ENCODE assay signal across 8 cellular contexts in genomic region chrX:29478336-29479069, GRCh38.
DNase-seq lines count a peak whose midpoint lies in the region; ATAC-seq, FAIRE-seq and TF ChIP-seq lines count a peak whose summit lies in the region.

No MANE protein-coding gene starts in this region.

- peak; percentile 87 for FAIRE-seq in endothelial cell of umbilical vein (lab: Jason Lieb, UNC)

- CTCF ChIA-PET in endothelial cell of umbilical vein (lab: Charles Lee) = interaction anchor here (0.5 to 2.0 kb wide), 22 partner anchors 8 to 1997 kb away, joined by 3 to 13 read pairs (median 3); no protein-coding TSS in a partner anchor

- H3K36me3 ChIP-seq in endothelial cell of umbilical vein (ENCODE audit: control insufficient read depth in 2 of 2, extremely low read depth in 1 of 2, insufficient read depth in 2 of 2, low read length in 2 of 2) = no peaks in the 10 kb centered on the region
- no peaks in the 10 kb centered on the region for H3K36me3 ChIP-seq in sigmoid colon

- H3K27me3 ChIP-seq in endothelial cell of umbilical vein (ENCODE audit: control insufficient read depth in 2 of 2, insufficient read depth in 2 of 2, low read length in 2 of 2) (no peaks in the 10 kb centered on the region), sigmoid colon (no peaks in the 10 kb centered on the region)

- ATAC-seq in GM19043 (IDR thresholded peaks at IDR 0.05; ENCODE audit: low read depth, unreplicated experiment) (peak; percentile 84), HG03039 (IDR thresholded peaks at IDR 0.05; ENCODE audit: unreplicated experiment) (peak; percentile 89)

- TF ChIP-seq CTCF in endothelial cell of umbilical vein (IDR thresholded peaks at IDR 0.05; ENCODE audit: extremely low read depth in 1 of 2, insufficient read depth in 1 of 2, low read depth in 1 of 2, low read length in 2 of 2) = peak; percentile 35 to 56
- peak in 1 of 4 experiments; percentile 41 for TF ChIP-seq CTCF in sigmoid colon (IDR thresholded peaks at IDR 0.05)

- H3K9me1 ChIP-seq in endothelial cell of umbilical vein (replicated peaks; ENCODE audit: control insufficient read depth, extremely low read depth, insufficient read depth, low read length) = no peaks in the 10 kb centered on the region

- DNase-seq in DMS153 (lab: John Stamatoyannopoulos, UW) (peak; percentile 1), NCI-H748 (lab: John Stamatoyannopoulos, UW; ENCODE audit: unreplicated experiment) (peak; percentile 75), endothelial cell of umbilical vein (ENCODE audit: low read depth, low spot score) (peak; percentile 24), retina (peak; percentile 6), sigmoid colon (no peak)
- no peak for DNase-seq in stimulated activated CD4-positive, alpha-beta T cell treated with anti-CD3 and anti-CD28 coated beads, Interleukin-4, amount 100 ng/mL, for 1 hour

- TF ChIP-seq POLR2A in endothelial cell of umbilical vein (IDR thresholded peaks at IDR 0.05; ENCODE audit: low read depth, low read length) = no peak
- TF ChIP-seq POLR2A in sigmoid colon (IDR thresholded peaks at IDR 0.05) = no peak

- H2AFZ ChIP-seq in endothelial cell of umbilical vein (ENCODE audit: low read depth, low read length) = peak overlapping the region; percentile 76

- dilution Hi-C loops in endothelial cell of umbilical vein (cut with MboI; ENCODE audit: extremely low pct_ligation_motif_present, low sequenced_read_pairs) = no loop called here

- POLR2A ChIA-PET in endothelial cell of umbilical vein (lab: Charles Lee) = no interaction called here

- intact Hi-C loops in endothelial cell of umbilical vein (cut with micrococcal nuclease) = loop anchor here (5.0 to 10.0 kb wide), 2 partner anchors 244 to 891 kb away; partner anchors contain the start of gene IL1RAPL1
- intact Hi-C loops in sigmoid colon (cut with DNase I) = no loop called here

- no peak overlapping the region for H3K9ac ChIP-seq in endothelial cell of umbilical vein (replicated peaks; ENCODE audit: extremely low read depth, insufficient read depth, low read length)

- H3K27ac ChIP-seq in endothelial cell of umbilical vein (ENCODE audit: insufficient read depth, low read depth, low read length) (no peak overlapping the region), sigmoid colon (no peak overlapping the region)

- TF ChIP-seq EP300 in sigmoid colon (IDR thresholded peaks at IDR 0.05) = no peak

- H3K9me3 ChIP-seq in endothelial cell of umbilical vein (replicated peaks; ENCODE audit: control insufficient read depth, insufficient read depth, low read length) (no peaks in the 10 kb centered on the region), sigmoid colon (no peaks in the 10 kb centered on the region)

- no peaks in the 10 kb centered on the region for H4K20me1 ChIP-seq in endothelial cell of umbilical vein (replicated peaks; ENCODE audit: control insufficient read depth, extremely low read depth, insufficient read depth, low read length)

- no TSS peak for BruUV-seq in endothelial cell of umbilical vein (replicated peaks; lab: Mats Ljungman, UMichigan)

- H3K4me3 ChIP-seq in endothelial cell of umbilical vein (replicated peaks in 1 of 3; ENCODE audit: insufficient read depth in 1 of 3, low read depth in 1 of 3, low read length in 3 of 3) = no peak overlapping the region
- no peak overlapping the region for H3K4me3 ChIP-seq in sigmoid colon

- 33 to 46% methylated on average over 10 of the region's 10 CpGs for WGBS in sigmoid colon, 2 donors

- H3K79me2 ChIP-seq in endothelial cell of umbilical vein (ENCODE audit: control insufficient read depth, insufficient read depth, low read length) = no peaks in the 10 kb centered on the region

- H3K4me2 ChIP-seq in endothelial cell of umbilical vein (ENCODE audit: insufficient read depth, low read length) = no peak overlapping the region

- H3K4me1 ChIP-seq in endothelial cell of umbilical vein (ENCODE audit: control insufficient read depth, extremely low read depth, insufficient read depth, low read length) = no peaks in the 10 kb centered on the region
- H3K4me1 ChIP-seq in sigmoid colon = no peaks in the 10 kb centered on the region

TF ChIP-seq in endothelial cell of umbilical vein, 7 proteins besides CTCF, POLR2A, EP300 and RAD21:
- no peak for TF ChIP-seq JUN (IDR thresholded peaks at IDR 0.05; ENCODE audit: borderline replicate concordance, insufficient read depth, insufficient read length, low read depth)
- no peak for TF ChIP-seq MAX (IDR thresholded peaks at IDR 0.05; ENCODE audit: insufficient read depth, insufficient read length)
- TF ChIP-seq EZH2 (IDR thresholded peaks at IDR 0.05; ENCODE audit: borderline replicate concordance, low read depth, low read length, severe bottlenecking) = no peak
- TF ChIP-seq FOS (IDR thresholded peaks at IDR 0.05; ENCODE audit: borderline replicate concordance, insufficient read depth, low read length) = no peak
- no peak for TF ChIP-seq MYC (IDR thresholded peaks at IDR 0.05; ENCODE audit: low read depth, low read length)
- TF ChIP-seq POLR2AphosphoS5 (IDR thresholded peaks at IDR 0.05; ENCODE audit: insufficient read depth, low read depth, low read length) = no peak
- no peak for TF ChIP-seq GATA2 (IDR thresholded peaks at IDR 0.05; ENCODE audit: insufficient read depth, insufficient read length, low read depth, low read length)
TF ChIP-seq in endothelial cell of umbilical vein: peak in this region for 0.

Comparison
In these comparisons a context has a peak if more than half of its experiments do, and no peak if none do; other contexts are left out.
1. DNase-seq: peak in DMS153 (single experiment), NCI-H748 (single experiment), endothelial cell of umbilical vein (single experiment) and retina (single experiment); none in sigmoid colon (single experiment) and stimulated activated CD4-positive, alpha-beta T cell treated with anti-CD3 and anti-CD28 coated beads, Interleukin-4, amount 100 ng/mL, for 1 hour (single experiment).